In the genomic region with DNA sequence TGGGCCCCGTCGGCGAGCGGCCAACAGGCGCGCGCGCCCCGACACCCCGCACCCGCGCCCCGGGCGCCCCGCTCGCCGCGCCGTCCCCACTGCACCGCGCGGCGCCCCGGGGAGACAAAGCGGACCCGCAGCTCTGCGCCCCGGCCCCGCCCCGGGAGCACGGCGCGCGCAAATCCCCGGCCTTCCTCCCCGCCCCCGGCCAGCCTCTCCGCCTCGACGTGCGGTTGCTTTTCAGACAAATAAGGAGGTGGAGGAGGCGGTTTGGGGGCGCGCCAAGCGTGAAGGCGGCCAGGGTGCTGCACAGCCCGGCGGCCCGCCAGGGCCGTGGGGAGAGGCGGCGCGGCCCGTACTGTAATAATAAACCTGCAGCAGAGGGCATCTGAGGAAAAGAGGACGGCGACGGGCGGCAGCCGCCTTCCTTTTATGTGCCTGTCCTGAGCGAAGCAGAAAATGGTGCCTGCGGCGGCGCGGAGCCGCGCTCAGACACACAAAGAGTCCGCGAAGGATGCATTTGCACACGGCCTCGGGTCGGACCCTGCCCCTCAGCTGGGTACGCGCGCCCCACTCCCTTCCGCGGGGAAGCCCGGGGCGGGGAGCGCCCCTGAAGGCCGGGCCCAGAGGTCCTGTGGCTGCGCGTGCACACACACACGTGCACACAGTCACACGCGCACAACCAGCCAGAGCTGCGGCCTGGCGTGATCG, we compare ENCODE assay signal across 8 cellular contexts. TPM values are rescaled to one million over a fixed set of nuclear protein-coding genes. Genes with fewer than 3 reads are reported as not detected.
A peak's percentile ranks its signal among the peaks of the same experiment; 100 is the strongest.
DNase-seq lines count a peak whose midpoint lies in the region; ATAC-seq and TF ChIP-seq lines count a peak whose summit lies in the region.

No MANE protein-coding gene starts in this region.

- H3K4me1 ChIP-seq in right cardiac atrium (ENCODE audit: control insufficient read depth, insufficient read depth, low read length) (no peaks in the 10 kb centered on the region), uterus (no peaks in the 10 kb centered on the region)

- H3K27me3 ChIP-seq in right cardiac atrium (ENCODE audit: control insufficient read depth, insufficient read depth) (no peaks in the 10 kb centered on the region), uterus (no peaks in the 10 kb centered on the region)

- ATAC-seq in HG02759 (IDR thresholded peaks at IDR 0.05; ENCODE audit: unreplicated experiment) (peak; percentile 82), T-helper 17 cell (peak; percentile 82), right cardiac atrium (peak; percentile 92 to 95)

- H3K4me1 Mint-ChIP-seq in T-helper 17 cell = peaks cover 2% of the 10 kb centered on the region

- H3K36me3 ChIP-seq in uterus = no peaks in the 10 kb centered on the region

- H3K27ac ChIP-seq in angular gyrus (ENCODE audit: low read depth, low read length) (peak overlapping the region; percentile 77), right cardiac atrium (ENCODE audit: low read length) (peak overlapping the region; percentile 82), uterus (peak overlapping the region; percentile 90 to 93)

- TF ChIP-seq CTCF in GM13976 (IDR thresholded peaks at IDR 0.05; ENCODE audit: borderline replicate concordance, control extremely low read depth, extremely low read depth, insufficient read depth, missing control alignments) (no peak), uterus (IDR thresholded peaks at IDR 0.05) (no peak)

- intact Hi-C loops in right cardiac atrium (cut with DNase I) = loop anchor here in 2 of 4 donors (5.0 to 10.0 kb wide), 2 partner anchors 203 to 205 kb away; no protein-coding TSS in a partner anchor
- intact Hi-C loops in uterus (cut with DNase I; ENCODE audit: low total_unique reads) = no loop called here

- TF ChIP-seq POLR2A in uterus (IDR thresholded peaks at IDR 0.05) = peak; percentile 51 to 58

- peak overlapping the region; percentile 90 for H3K4me3 Mint-ChIP-seq in T-helper 17 cell

- peaks cover 49% of the 10 kb centered on the region for H3K27me3 Mint-ChIP-seq in T-helper 17 cell

- DNase-seq in GM13976 (ENCODE audit: low spot score) = peak; percentile 88
- peak; percentile 77 for DNase-seq in NCI-H1105 treated with DMSO at 0.1 percent for 48 hours (lab: John Stamatoyannopoulos, UW)
- peak; percentile 43 to 64 (median 49) for DNase-seq in T-helper 17 cell
- peak; percentile 96 to 98 (median 98) for DNase-seq in right cardiac atrium
- DNase-seq in putamen (ENCODE audit: low spot score) = peak; percentile 76
- DNase-seq in uterus = peak; percentile 91 to 94

- peaks cover 5% of the 10 kb centered on the region for H3K36me3 Mint-ChIP-seq in T-helper 17 cell (ENCODE audit: low read depth)

- H3K4me3 ChIP-seq in right cardiac atrium (ENCODE audit: low read length) (peak overlapping the region; percentile 88), uterus (peak overlapping the region; percentile 60 to 67)

- WGBS in right cardiac atrium = under 1% methylated on average over 88 of the region's 88 CpGs

- peak overlapping the region; percentile 80 for H3K27ac Mint-ChIP-seq in T-helper 17 cell

- H3K9me3 ChIP-seq in T-helper 17 cell (ENCODE audit: control insufficient read depth, low read length, poor library complexity, severe bottlenecking) (no peaks in the 10 kb centered on the region), right cardiac atrium (ENCODE audit: control insufficient read depth, low read length) (no peaks in the 10 kb centered on the region), uterus (no peaks in the 10 kb centered on the region)

- in situ Hi-C loops in GM13976 (cut with MboI; ENCODE audit: low sequenced_read_pairs, unreplicated experiment) = no loop called here

RNA-seq across cellular contexts. Expression of a gene that starts 0.7 kb away (rescaled TPM):
- 1 to 10 TPM; 1.3 to 6.5 TPM for total RNA-seq in T-helper 17 cell
- 10 to 100 TPM; 14.9 to 35.8 (median 32.4) TPM for total RNA-seq in right cardiac atrium
- 26.3 TPM for polyA plus RNA-seq in right cardiac atrium
- total RNA-seq in uterus = 100 to 1,000 TPM in 1 of 4 donors, 10 to 100 TPM in 3; 21.4 to 779 (median 52.6) TPM

Comparison
In these comparisons a context has a peak if more than half of its experiments do, and no peak if none do; other contexts are left out.
1. Peak in every context shown above with its lines: DNase-seq, ATAC-seq, H3K4me3 ChIP-seq and H3K27ac ChIP-seq.